24 cellular contexts compared by ENCODE assay signal in the genomic region with DNA sequence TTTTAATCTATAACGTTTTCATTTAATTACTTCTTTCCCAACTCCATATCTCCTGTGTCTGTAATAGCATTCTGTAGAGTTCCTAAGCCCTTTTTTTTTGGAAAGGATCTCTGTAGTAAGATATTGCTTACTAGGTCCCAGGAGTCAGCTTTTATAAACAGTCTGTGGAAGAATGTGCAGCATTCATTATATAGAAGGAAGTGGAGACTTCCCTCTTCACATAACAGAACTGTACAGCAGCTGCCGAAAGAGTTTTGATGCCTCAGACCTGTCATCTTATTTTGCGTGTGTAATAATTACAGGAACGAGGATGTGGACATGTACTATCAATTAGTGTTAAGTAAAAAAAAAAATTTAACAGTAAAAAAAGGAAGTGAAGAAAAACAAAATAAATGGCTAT. TPM values are rescaled to one million over a fixed set of nuclear protein-coding genes. Genes with fewer than 3 reads are reported as not detected.
DNase-seq lines count a peak whose midpoint lies in the region; ATAC-seq and TF ChIP-seq lines count a peak whose summit lies in the region.
"Had no signal": no experiment of that assay in that cellular context is flagged by ENCODE, and none has a peak within 500 bp of the region (broad histone marks: within the 10 kb centered on the region; RNA-seq: fewer than 3 reads in every experiment).

No MANE protein-coding gene starts in this region.

- H2AFZ ChIP-seq in smooth muscle cell (ENCODE audit: low read depth) = peak overlapping the region; percentile 66

- peaks cover 0 to 70% (median 33%) of the 10 kb centered on the region in 12 donors for H3K4me1 ChIP-seq in heart left ventricle
- no peaks in the 10 kb centered on the region for H3K4me1 ChIP-seq in smooth muscle cell (ENCODE audit: low read depth)
- H3K4me1 ChIP-seq: BE2C, SJSA1 had no signal

- H3K27ac ChIP-seq in heart left ventricle = peak overlapping the region in 8 of 12 donors; percentile 1 to 59 (median 34)
- no peak overlapping the region for H3K27ac ChIP-seq in smooth muscle cell (ENCODE audit: low read depth)
- H3K27ac ChIP-seq: cardiac muscle cell, SJSA1, suprapubic skin had no signal

- H3K9me3 ChIP-seq in heart left ventricle (no peaks in the 10 kb centered on the region), smooth muscle cell (replicated peaks; ENCODE audit: low read depth) (no peaks in the 10 kb centered on the region)
- H3K9me3 ChIP-seq: adrenal gland, BE2C, SJSA1, suprapubic skin had no signal

- H3F3A ChIP-seq in smooth muscle cell (ENCODE audit: low read depth) = no peaks in the 10 kb centered on the region

- H4K20me1 ChIP-seq in smooth muscle cell (ENCODE audit: low read depth) = no peaks in the 10 kb centered on the region

- H3K27me3 ChIP-seq in heart left ventricle (no peaks in the 10 kb centered on the region), smooth muscle cell (ENCODE audit: low read depth) (no peaks in the 10 kb centered on the region)
- H3K27me3 ChIP-seq: adrenal gland, BE2C, cardiac muscle cell, suprapubic skin had no signal

- no peak for TF ChIP-seq POLR2A in heart left ventricle (IDR thresholded peaks at IDR 0.05)

- intact Hi-C loops in heart left ventricle (cut with DNase I) = no loop called here

- WGBS in heart left ventricle, 4 donors = 18 to 35% (median 23%) methylated on average over 4 of the region's 4 CpGs
- WGBS in smooth muscle cell (ENCODE audit: low lambda C conversion rate) = 43% methylated on average over 4 of the region's 4 CpGs

- ATAC-seq in HG03354 (IDR thresholded peaks at IDR 0.05; ENCODE audit: poor library complexity, severe bottlenecking, unreplicated experiment) = peak; percentile 39
- ATAC-seq in heart left ventricle = peak in 3 of 4 donors; percentile 8 to 56 (median 42)
- ATAC-seq in GM21360 (IDR thresholded peaks at IDR 0.05; ENCODE audit: unreplicated experiment) = no peak
- ATAC-seq in HG02571 (IDR thresholded peaks at IDR 0.05; ENCODE audit: unreplicated experiment) = no peak
- no peak for ATAC-seq in GM18520 (IDR thresholded peaks at IDR 0.05; ENCODE audit: unreplicated experiment)
- ATAC-seq: PC-3 had no signal

- H3K9ac ChIP-seq in smooth muscle cell (ENCODE audit: low read depth) = no peak overlapping the region

- no peak overlapping the region for H3K4me3 ChIP-seq in heart left ventricle
- H3K4me3 ChIP-seq in smooth muscle cell = no peak overlapping the region
- H3K4me3 ChIP-seq: adrenal gland, cardiac muscle cell, SJSA1, suprapubic skin had no signal

- DNase-seq in NOMO-1 treated with dmso at 0.1 percent for 144 hours (lab: John Stamatoyannopoulos, UW; ENCODE audit: unreplicated experiment) (peak; percentile 96), heart left ventricle (no peak), smooth muscle cell (lab: John Stamatoyannopoulos, UW; ENCODE audit: unreplicated experiment) (no peak)
- DNase-seq: activated CD4-positive, alpha-beta T cell treated with anti-CD3 and anti-CD28 coated beads, Interleukin-2, amount 10 ng/mL, durations not matched to agents 24 days and 14 days; activated CD8-positive, alpha-beta memory T cell treated with anti-CD3 and anti-CD28 coated beads, Interleukin-2, amount 50 U/mL, for 4 hours; activated effector memory CD4-positive, alpha-beta T cell treated with Interleukin-2 at 50 U/mL for 16 hours; adrenal gland; BE2C; effector CD8-positive, alpha-beta T cell; glutamatergic neuron; mesenchymal stem cell; natural killer cell; NCI-H2081 treated with DMSO at 0.1 percent for 48 hours; PC-3; stimulated activated CD8-positive, alpha-beta memory T cell treated with anti-CD3 and anti-CD28 coated beads, Interleukin-4, amount 100 ng/mL, for 48 hours had no signal

- H3K4me2 ChIP-seq in smooth muscle cell = peak overlapping the region; percentile 35

- H3K36me3 ChIP-seq in heart left ventricle (no peaks in the 10 kb centered on the region), smooth muscle cell (ENCODE audit: low read depth) (no peaks in the 10 kb centered on the region)
- H3K36me3 ChIP-seq: adrenal gland, BE2C, cardiac muscle cell, SJSA1, suprapubic skin had no signal

- no peak for TF ChIP-seq CTCF in heart left ventricle (IDR thresholded peaks at IDR 0.05)
- TF ChIP-seq CTCF in smooth muscle cell (IDR thresholded peaks at IDR 0.05; ENCODE audit: borderline replicate concordance, insufficient read depth, poor library complexity, severe bottlenecking) = no peak

- no peaks in the 10 kb centered on the region for H3K79me2 ChIP-seq in smooth muscle cell (ENCODE audit: low read depth)

RNA-seq across cellular contexts. Expression of a gene that starts 7.4 kb away (rescaled TPM):
- total RNA-seq in heart left ventricle = 10 to 100 TPM in 8 of 9 donors, 1 to 10 TPM in 1; 7.2 to 47.1 (median 20.9) TPM
- polyA plus RNA-seq in heart left ventricle = 10 to 100 TPM in 1 of 2 donors, 1 to 10 TPM in 1; 6.8 to 14.2 TPM
- 0.18 and 0.54 TPM in 2 replicates for total RNA-seq in smooth muscle cell
- 0.08 TPM in 1 of 2 replicates, not detected in the other for polyA plus RNA-seq in smooth muscle cell
- total RNA-seq: cardiac muscle cell, G401, progenitor cell of endocrine pancreas, SJSA1 had no signal
- polyA plus RNA-seq: cardiac muscle cell had no signal

Comparison
In these comparisons a context has a peak if more than half of its experiments do, and no peak if none do; other contexts are left out.
1. ATAC-seq: peak in HG03354 (single experiment) and heart left ventricle (3 of 4); none in GM21360 (single experiment), HG02571 (single experiment) and GM18520 (single experiment).